In the genomic region with DNA sequence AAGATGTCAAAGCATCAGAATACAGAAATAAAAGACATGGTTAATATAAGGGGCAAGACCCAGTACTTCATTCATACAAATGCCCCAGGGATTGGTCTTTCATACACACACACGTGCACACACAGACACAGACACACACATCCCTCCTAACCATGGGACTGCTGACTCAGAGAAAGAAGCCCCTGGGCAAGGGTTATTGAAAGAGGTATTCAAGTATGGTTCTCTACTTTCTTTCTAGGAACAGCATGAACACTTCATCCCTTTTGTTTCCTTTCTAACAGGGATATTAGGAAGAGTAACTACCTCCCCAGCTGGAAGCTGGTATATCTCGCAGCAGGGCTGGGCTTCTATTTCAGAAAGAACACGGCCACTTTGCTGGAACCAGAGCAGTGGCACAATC, we compare ENCODE assay signal across 19 cellular contexts. TPM values are rescaled to one million over a fixed set of nuclear protein-coding genes. Genes with fewer than 3 reads are reported as not detected.
DNase-seq lines count a peak whose midpoint lies in the region; TF ChIP-seq lines count a peak whose summit lies in the region.
"Had no signal": no experiment of that assay in that cellular context is flagged by ENCODE, and none has a peak within 500 bp of the region (broad histone marks: within the 10 kb centered on the region; RNA-seq: fewer than 3 reads in every experiment).

No MANE protein-coding gene starts in this region.

- TF ChIP-seq CTCF in Loucy (conservative IDR thresholded peaks at IDR 0.05; ENCODE audit: low read length): no peak
- no peak for TF ChIP-seq CTCF in OCI-LY7 (conservative IDR thresholded peaks at IDR 0.05; ENCODE audit: low read length)

- no peak overlapping the region for H3K4ac ChIP-seq in neuronal stem cell (ENCODE audit: low read length)

- H3K9me2 ChIP-seq in Loucy (replicated peaks; ENCODE audit: low read depth, low read length) (no peaks in the 10 kb centered on the region), OCI-LY7 (ENCODE audit: insufficient read depth, low read length) (no peaks in the 10 kb centered on the region)

- no peak overlapping the region for H2AK5ac ChIP-seq in neuronal stem cell (ENCODE audit: low read depth, low read length)

- peaks cover 3 to 8% of the 10 kb centered on the region in 2 donors for H3K4me1 Mint-ChIP-seq in immature natural killer cell

- H3K79me2 ChIP-seq in Loucy (ENCODE audit: insufficient read depth, low read length): no peaks in the 10 kb centered on the region
- H3K79me2 ChIP-seq in OCI-LY7 (ENCODE audit: insufficient read depth, low read depth, low read length): no peaks in the 10 kb centered on the region

- no peaks in the 10 kb centered on the region for H4K20me1 ChIP-seq in BLaER1 treated with 17β-estradiol and CSF1 and Interleukin-3, amounts not matched to agents 10 nM and 100 nM
- H4K20me1 ChIP-seq in Loucy (ENCODE audit: insufficient read depth, low read length, poor library complexity, severe bottlenecking) (no peaks in the 10 kb centered on the region), OCI-LY7 (ENCODE audit: insufficient read depth, low read length) (no peaks in the 10 kb centered on the region)

- peaks cover 2% of the 10 kb centered on the region for H3K79me1 ChIP-seq in neuronal stem cell (ENCODE audit: low read depth, low read length)

- H3K18ac ChIP-seq in neuronal stem cell (ENCODE audit: low read length): no peak overlapping the region

- no peaks in the 10 kb centered on the region for H3K27me3 ChIP-seq in BLaER1 treated with 17β-estradiol and CSF1 and Interleukin-3, amounts not matched to agents 10 nM and 100 nM
- H3K27me3 ChIP-seq in Loucy (ENCODE audit: insufficient read depth, low read length, poor library complexity, severe bottlenecking) (no peaks in the 10 kb centered on the region), neuronal stem cell (ENCODE audit: control insufficient read depth in 3 of 3, insufficient read depth in 3 of 3, low read depth in 1 of 3, low read length in 3 of 3) (no peaks in the 10 kb centered on the region)
- H3K27me3 ChIP-seq: Peyer's patch had no signal

- CTCF ChIA-PET in OCI-LY7 (lab: Charles Lee; ENCODE audit: unreplicated experiment): no interaction called here

- no peak overlapping the region for H3K27ac Mint-ChIP-seq in immature natural killer cell

- no peak overlapping the region for H2BK12ac ChIP-seq in neuronal stem cell (ENCODE audit: low read length)

- H3K36me3 ChIP-seq in BLaER1 treated with 17β-estradiol and CSF1 and Interleukin-3, amounts not matched to agents 10 nM and 100 nM: no peaks in the 10 kb centered on the region
- H3K36me3 ChIP-seq in Loucy (ENCODE audit: insufficient read depth, low read length) (no peaks in the 10 kb centered on the region), neuronal stem cell (replicated peaks in 1 of 2; ENCODE audit: control insufficient read depth in 2 of 2, insufficient read depth in 2 of 2, low read length in 2 of 2) (no peaks in the 10 kb centered on the region), OCI-LY7 (ENCODE audit: insufficient read depth, low read length) (no peaks in the 10 kb centered on the region)
- H3K36me3 ChIP-seq: Peyer's patch had no signal

- POLR2A ChIA-PET in OCI-LY7 (lab: Charles Lee): no interaction called here

- H3K4me3 Mint-ChIP-seq in immature natural killer cell: no peak overlapping the region

- H3K23ac ChIP-seq in neuronal stem cell (ENCODE audit: low read depth, low read length, poor library complexity): no peak overlapping the region

- H3K27me3 Mint-ChIP-seq in immature natural killer cell (ENCODE audit: low read depth in 3 of 3): no peaks in the 10 kb centered on the region

- no peaks in the 10 kb centered on the region for H3F3A ChIP-seq in Loucy (ENCODE audit: low read depth)

- WGBS in neuronal stem cell (ENCODE audit: extremely low coverage in 2 of 2, insufficient read length in 2 of 2, insufficient replicate concordance in 1 of 2), 2 donors: no CpG with 5 or more reads among the region's 3 CpGs

- H3K9me3 Mint-ChIP-seq in immature natural killer cell: no peaks in the 10 kb centered on the region

- H3K9ac ChIP-seq in BLaER1 treated with 17β-estradiol and CSF1 and Interleukin-3, amounts not matched to agents 10 nM and 100 nM: no peak overlapping the region
- H3K9ac ChIP-seq in Loucy (ENCODE audit: low read depth, low read length, poor library complexity, severe bottlenecking) (no peak overlapping the region), neuronal stem cell (ENCODE audit: low read depth, low read length, poor library complexity) (no peak overlapping the region)
- H3K9ac ChIP-seq: KMS-11 had no signal

- H2AFZ ChIP-seq in Loucy (ENCODE audit: low read length) (peak overlapping the region; percentile 59; the same call in 1 of the 2 replicates), neuronal stem cell (ENCODE audit: low read length) (peak overlapping the region; percentile 13), OCI-LY7 (ENCODE audit: low read length) (no peak overlapping the region)

- H2BK120ac ChIP-seq in neuronal stem cell (ENCODE audit: low read depth, low read length): no peak overlapping the region

- H2BK5ac ChIP-seq in neuronal stem cell (ENCODE audit: low read length): no peak overlapping the region

- H2BK15ac ChIP-seq in neuronal stem cell (ENCODE audit: low read length): no peak overlapping the region

- DNase-seq in epidermal melanocyte (ENCODE audit: insufficient read length, low spot score): peak; percentile 82
- DNase-seq in neuronal stem cell (ENCODE audit: low spot score): no peak
- no peak for DNase-seq in iPS-NIHi11 (ENCODE audit: low spot score)
- DNase-seq in OCI-LY7 (ENCODE audit: low spot score): no peak
- DNase-seq in immature natural killer cell: no peak
- DNase-seq: C1 segment of cervical spinal cord, DMS153, EL, NCI-H1105 treated with DMSO at 0.1 percent for 48 hours, NCI-H187 treated with DMSO at 0.1 percent for 48 hours, NCI-H2171 treated with DMSO at 0.1 percent for 48 hours, NCI-H82, Peyer's patch, SHP77 had no signal

- no peak overlapping the region for H4K8ac ChIP-seq in neuronal stem cell (ENCODE audit: low read depth, low read length)

- H3K4me1 ChIP-seq in BLaER1 treated with 17β-estradiol and CSF1 and Interleukin-3, amounts not matched to agents 10 nM and 100 nM: peaks cover 19 to 27% (median 22%) of the 10 kb centered on the region in 10 experiments
- H3K4me1 ChIP-seq in Loucy (ENCODE audit: insufficient read depth, low read length, poor library complexity, severe bottlenecking) (no peaks in the 10 kb centered on the region), neuronal stem cell (ENCODE audit: control insufficient read depth in 2 of 2, insufficient read depth in 1 of 2, low read depth in 1 of 2, low read length in 2 of 2) (peaks cover 3 to 4% of the 10 kb centered on the region in 2 donors), OCI-LY7 (ENCODE audit: insufficient read depth, low read length, poor library complexity, severe bottlenecking) (peaks cover 4% of the 10 kb centered on the region)
- H3K4me1 ChIP-seq: Peyer's patch had no signal

- peak overlapping the region in 4 of 11 experiments; percentile 0 to 10 (median 8); a peak in 2 of 22 replicates for H3K27ac ChIP-seq in BLaER1 treated with 17β-estradiol and CSF1 and Interleukin-3, amounts not matched to agents 10 nM and 100 nM
- H3K27ac ChIP-seq in neuronal stem cell (replicated peaks; ENCODE audit: low read length) (no peak overlapping the region), OCI-LY7 (ENCODE audit: low read depth, low read length, poor library complexity, severe bottlenecking) (no peak overlapping the region)
- H3K27ac ChIP-seq: KMS-11, Peyer's patch had no signal

- H3K14ac ChIP-seq in neuronal stem cell (ENCODE audit: low read length): no peak overlapping the region

- peak overlapping the region; percentile 41 to 67 (median 60) for H3K4me2 ChIP-seq in BLaER1 treated with 17β-estradiol and CSF1 and Interleukin-3, amounts not matched to agents 10 nM and 100 nM
- H3K4me2 ChIP-seq in Loucy (ENCODE audit: low read depth, low read length, poor library complexity, severe bottlenecking) (no peak overlapping the region), neuronal stem cell (ENCODE audit: insufficient read depth, low read length, poor library complexity, severe bottlenecking) (no peak overlapping the region), OCI-LY7 (ENCODE audit: low read length) (no peak overlapping the region)
- H3K4me2 ChIP-seq: KMS-11 had no signal

- no peak overlapping the region for H4K91ac ChIP-seq in neuronal stem cell (ENCODE audit: low read depth, low read length, poor library complexity)

- H3K4me3 ChIP-seq in BLaER1 treated with 17β-estradiol and CSF1 and Interleukin-3, amounts not matched to agents 10 nM and 100 nM: no peak overlapping the region
- H3K4me3 ChIP-seq in Loucy (ENCODE audit: low read length, poor library complexity, severe bottlenecking) (no peak overlapping the region), neuronal stem cell (ENCODE audit: low read length in 2 of 2) (no peak overlapping the region), OCI-LY7 (ENCODE audit: low read depth, low read length, poor library complexity, severe bottlenecking) (no peak overlapping the region)
- H3K4me3 ChIP-seq: Peyer's patch had no signal

- H3K9me3 ChIP-seq in BLaER1 treated with 17β-estradiol and CSF1 and Interleukin-3, amounts not matched to agents 10 nM and 100 nM (replicated peaks in 1 of 11): peaks cover 0 to 9% (median 0%) of the 10 kb centered on the region in 11 experiments; a peak in 5 of 22 replicates
- H3K9me3 ChIP-seq in Loucy (ENCODE audit: insufficient read depth, low read depth, low read length) (no peaks in the 10 kb centered on the region), neuronal stem cell (replicated peaks in 1 of 2; ENCODE audit: control insufficient read depth in 2 of 2, insufficient read depth in 1 of 2, low read depth in 1 of 2, low read length in 2 of 2) (peaks cover 0 to 4% of the 10 kb centered on the region in 2 donors), OCI-LY7 (ENCODE audit: low read length) (no peaks in the 10 kb centered on the region)
- H3K9me3 ChIP-seq: Peyer's patch had no signal

- H3K36me3 Mint-ChIP-seq in immature natural killer cell: no peaks in the 10 kb centered on the region

- no TSS peak for BruUV-seq in OCI-LY7 (replicated peaks; lab: Mats Ljungman, UMichigan)

- intact Hi-C loops in OCI-LY7 (cut with micrococcal nuclease; ENCODE audit: unreplicated experiment): no loop called here

RNA-seq across cellular contexts. Expression of gene ZFAND6, which starts 33.2 kb away (rescaled TPM):
- polyA plus RNA-seq in neuronal stem cell (2013, experiment 1 of 2): 129 TPM
- 133 TPM for polyA plus RNA-seq in neuronal stem cell (2013, experiment 2 of 2)
- total RNA-seq in OCI-LY7 (2014; rRNA removed; shearing (Covaris generic)): 111 and 122 TPM in 2 replicates
- total RNA-seq in OCI-LY7 (2022): 86.2 and 97.8 TPM in 2 replicates
- 100 to 1,000 TPM; 136 to 143 (median 136) TPM for polyA plus RNA-seq in immature natural killer cell

RNA-seq across cellular contexts. Expression of gene BCL2A1, which starts 55.3 kb away (rescaled TPM):
- 0.06 TPM for polyA plus RNA-seq in neuronal stem cell (2013, experiment 1 of 2)
- 0.08 TPM for polyA plus RNA-seq in neuronal stem cell (2013, experiment 2 of 2)
- 0.85 and 2.2 TPM in 2 replicates for total RNA-seq in OCI-LY7 (2014; rRNA removed; shearing (Covaris generic))
- total RNA-seq in OCI-LY7 (2022): 2.3 and 4.5 TPM in 2 replicates
- polyA plus RNA-seq in immature natural killer cell: 10 to 100 TPM; 11.2 to 16.1 (median 12.2) TPM
- total RNA-seq: H4, NCI-H460 had no signal

Comparison
In these comparisons a context has a peak if more than half of its experiments do, and no peak if none do; other contexts are left out.
1. H3K4me2 ChIP-seq: peak in BLaER1 treated with 17β-estradiol and CSF1 and Interleukin-3, amounts not matched to agents 10 nM and 100 nM (11 of 11); none in Loucy (single experiment), neuronal stem cell (single experiment) and OCI-LY7 (single experiment).